In genomic region chr1:156054500-156055342, GRCh38 we compare ENCODE assay signal across 8 cellular contexts.
A peak's percentile ranks its signal among the peaks of the same experiment; 100 is the strongest.
DNase-seq lines count a peak whose midpoint lies in the region; FAIRE-seq and TF ChIP-seq lines count a peak whose summit lies in the region.

TSS of gene LAMTOR2 (plus strand) at chr1:156054782. CDS start at chr1:156054890, 108 bp downstream.

- H3K9me3 ChIP-seq in Loucy (ENCODE audit: insufficient read depth, low read depth, low read length), result no peaks in the 10 kb centered on the region

- H3K79me2 ChIP-seq in Loucy (ENCODE audit: insufficient read depth, low read length), result peaks cover 42% of the 10 kb centered on the region

- no peak for FAIRE-seq in H54 (lab: Jason Lieb, UNC)

- H3F3A ChIP-seq in Loucy (ENCODE audit: low read depth), result peaks cover 3% of the 10 kb centered on the region; the same call in 1 of the 2 replicates

- TF ChIP-seq CTCF in Loucy (conservative IDR thresholded peaks at IDR 0.05; ENCODE audit: low read length), result no peak
- no peak for TF ChIP-seq CTCF in fibroblast of pulmonary artery (IDR thresholded peaks at IDR 0.05; ENCODE audit: low read length, missing control alignments)
- TF ChIP-seq CTCF in nephron (IDR thresholded peaks at IDR 0.05; ENCODE audit: unreplicated experiment in 3 of 3), result no peak

- H2AFZ ChIP-seq in Loucy (ENCODE audit: low read length), result peak within 1 kb of the TSS; percentile 96

- H4K20me1 ChIP-seq in Loucy (ENCODE audit: insufficient read depth, low read length, poor library complexity, severe bottlenecking), result peaks cover 7% of the 10 kb centered on the region

- TF ChIP-seq POLR2A in H54 (IDR thresholded peaks at IDR 0.05; ENCODE audit: low read depth, low read length) (peak; percentile 90), Raji (IDR thresholded peaks at IDR 0.05; ENCODE audit: insufficient read depth, low read depth, low read length) (peak; percentile 95)

- no peaks in the 10 kb centered on the region for H3K27me3 ChIP-seq in Loucy (ENCODE audit: insufficient read depth, low read length, poor library complexity, severe bottlenecking)

- DNase-seq in EH (ENCODE audit: low read depth) (peak; percentile 97), H54 (ENCODE audit: insufficient read length, low spot score) (peak; percentile 97), fibroblast of pulmonary artery (ENCODE audit: low read depth) (peak; percentile 96)
- DNase-seq in activated T-helper 9 cell treated with anti-CD3 and anti-CD28 coated beads, Interleukin-2, amount 50 U/mL, for 16 hours (ENCODE audit: low read depth), result peak; percentile 95

- H3K36me3 ChIP-seq in Loucy (ENCODE audit: insufficient read depth, low read length), result no peaks in the 10 kb centered on the region; the same call in 1 of the 2 replicates

- peaks cover 20% of the 10 kb centered on the region for H3K4me1 ChIP-seq in Loucy (ENCODE audit: insufficient read depth, low read length, poor library complexity, severe bottlenecking)

- peak within 1 kb of the TSS; percentile 98 for H3K9ac ChIP-seq in Loucy (ENCODE audit: low read depth, low read length, poor library complexity, severe bottlenecking)

- no peaks in the 10 kb centered on the region for H3K9me2 ChIP-seq in Loucy (replicated peaks; ENCODE audit: low read depth, low read length)

- H3K4me1 Mint-ChIP-seq in nephron, result peaks cover 28% of the 10 kb centered on the region
- H3K4me1 Mint-ChIP-seq in stimulated activated naive CD8-positive, alpha-beta T cell treated with anti-CD3 and anti-CD28 coated beads, Interleukin-15, Interleukin-2, amounts not matched to agents 100 ng/mL and 50 ng/mL, for 24 hours (ENCODE audit: low read depth), result peaks cover 28% of the 10 kb centered on the region

- no peaks in the 10 kb centered on the region for H3K27me3 Mint-ChIP-seq in nephron (ENCODE audit: low read depth)
- H3K27me3 Mint-ChIP-seq in stimulated activated naive CD8-positive, alpha-beta T cell treated with anti-CD3 and anti-CD28 coated beads, Interleukin-15, Interleukin-2, amounts not matched to agents 100 ng/mL and 50 ng/mL, for 24 hours, result no peaks in the 10 kb centered on the region

- H3K4me3 ChIP-seq in Loucy (ENCODE audit: low read length, poor library complexity, severe bottlenecking) (peak within 1 kb of the TSS; percentile 96), fibroblast of pulmonary artery (replicated peaks; ENCODE audit: low read depth, low read length) (peak within 1 kb of the TSS; percentile 98)

- H3K27ac Mint-ChIP-seq in nephron, result peak within 1 kb of the TSS; percentile 94 to 98 (median 98)
- peak within 1 kb of the TSS; percentile 98 for H3K27ac Mint-ChIP-seq in stimulated activated naive CD8-positive, alpha-beta T cell treated with anti-CD3 and anti-CD28 coated beads, Interleukin-15, Interleukin-2, amounts not matched to agents 100 ng/mL and 50 ng/mL, for 24 hours

- H3K9me3 Mint-ChIP-seq in nephron, result no peaks in the 10 kb centered on the region
- no peaks in the 10 kb centered on the region for H3K9me3 Mint-ChIP-seq in stimulated activated naive CD8-positive, alpha-beta T cell treated with anti-CD3 and anti-CD28 coated beads, Interleukin-15, Interleukin-2, amounts not matched to agents 100 ng/mL and 50 ng/mL, for 24 hours

- H3K36me3 Mint-ChIP-seq in nephron (ENCODE audit: low read depth), result peaks cover 22% of the 10 kb centered on the region
- H3K36me3 Mint-ChIP-seq in stimulated activated naive CD8-positive, alpha-beta T cell treated with anti-CD3 and anti-CD28 coated beads, Interleukin-15, Interleukin-2, amounts not matched to agents 100 ng/mL and 50 ng/mL, for 24 hours (ENCODE audit: low read depth), result peaks cover 7% of the 10 kb centered on the region

- H3K4me2 ChIP-seq in Loucy (ENCODE audit: low read depth, low read length, poor library complexity, severe bottlenecking), result peak within 1 kb of the TSS; percentile 96

- H3K4me3 Mint-ChIP-seq in nephron, result peak within 1 kb of the TSS; percentile 97 to 98 (median 98)
- H3K4me3 Mint-ChIP-seq in stimulated activated naive CD8-positive, alpha-beta T cell treated with anti-CD3 and anti-CD28 coated beads, Interleukin-15, Interleukin-2, amounts not matched to agents 100 ng/mL and 50 ng/mL, for 24 hours, result peak within 1 kb of the TSS; percentile 95

Comparison
In these comparisons a context has a peak if more than half of its experiments do, and no peak if none do; other contexts are left out.
1. Peak in every context shown above with its lines: DNase-seq and H3K4me3 ChIP-seq.